25 cellular contexts compared by ENCODE assay signal in genomic region chr20:21269772-21270171, GRCh38.
"Had no signal": no experiment of that assay in that cellular context is flagged by ENCODE, and none has a peak within 500 bp of the region (broad histone marks: within the 10 kb centered on the region; RNA-seq: fewer than 3 reads in every experiment).

No MANE protein-coding gene starts in this region.

- ATAC-seq: naive thymus-derived CD8-positive, alpha-beta T cell; natural killer cell treated with Interleukin-12 subunit alpha and Interleukin-12 subunit beta and Interleukin-15 and Interleukin-18, amount 100 ng/mL, for 72 hours; pancreas; psoas muscle; right lobe of liver; stimulated activated effector memory CD8-positive, alpha-beta T cell treated with anti-CD3 and anti-CD28 coated beads, Interleukin-12 subunit alpha, Interleukin-12 subunit beta, amount 100 ng/mL, for 72 hours; stimulated activated naive B cell treated with anti-CD40 and anti-IgM and Interleukin-4, amounts not matched to agents 10 μg/mL and 1 μg/mL and 100 μg/mL, for 72 hours had no signal

- H3K27ac Mint-ChIP-seq: naive thymus-derived CD8-positive, alpha-beta T cell; natural killer cell treated with Interleukin-12 subunit alpha and Interleukin-12 subunit beta and Interleukin-15 and Interleukin-18, amount 100 ng/mL, for 72 hours; nephron progenitor cell; stimulated activated effector memory CD8-positive, alpha-beta T cell treated with anti-CD3 and anti-CD28 coated beads, Interleukin-12 subunit alpha, Interleukin-12 subunit beta, amount 100 ng/mL, for 72 hours; stimulated activated naive B cell treated with anti-CD40 and anti-IgM and Interleukin-4, amounts not matched to agents 10 μg/mL and 1 μg/mL and 100 μg/mL, for 72 hours; stimulated activated naive CD8-positive, alpha-beta T cell treated with anti-CD3 and anti-CD28 coated beads, Interleukin-15, Interleukin-2, amounts not matched to agents 100 ng/mL and 50 ng/mL, for 24 hours had no signal

- H3K4me3 Mint-ChIP-seq: naive thymus-derived CD8-positive, alpha-beta T cell; natural killer cell treated with Interleukin-12 subunit alpha and Interleukin-12 subunit beta and Interleukin-15 and Interleukin-18, amount 100 ng/mL, for 72 hours; nephron progenitor cell; neural crest cell; stimulated activated effector memory CD8-positive, alpha-beta T cell treated with anti-CD3 and anti-CD28 coated beads, Interleukin-12 subunit alpha, Interleukin-12 subunit beta, amount 100 ng/mL, for 72 hours; stimulated activated naive B cell treated with anti-CD40 and anti-IgM and Interleukin-4, amounts not matched to agents 10 μg/mL and 1 μg/mL and 100 μg/mL, for 72 hours; stimulated activated naive CD8-positive, alpha-beta T cell treated with anti-CD3 and anti-CD28 coated beads, Interleukin-15, Interleukin-2, amounts not matched to agents 100 ng/mL and 50 ng/mL, for 24 hours had no signal

- DNase-seq: naive thymus-derived CD8-positive, alpha-beta T cell; nephron progenitor cell; nucleus accumbens; pancreas; psoas muscle; right cardiac atrium; right lobe of liver; sigmoid colon; stimulated activated CD4-positive, alpha-beta T cell treated with anti-CD3 and anti-CD28 coated beads, Interleukin-15, amount 100 ng/mL, for 24 hours; stimulated activated CD4-positive, alpha-beta T cell treated with anti-CD3 and anti-CD28 coated beads, Interleukin-2, amount 100 ng/mL, for 24 hours; stimulated activated CD4-positive, alpha-beta T cell treated with anti-CD3 and anti-CD28 coated beads, Interleukin-2, amount 100 ng/mL, for 48 hours; stimulated activated CD4-positive, alpha-beta T cell treated with anti-CD3 and anti-CD28 coated beads, Interleukin-4, amount 100 ng/mL, for 24 hours; stimulated activated naive B cell treated with anti-CD40 and anti-IgM and Interleukin-4, amounts not matched to agents 10 μg/mL and 1 μg/mL and 100 μg/mL, for 72 hours; stimulated activated naive CD4-positive, alpha-beta T cell treated with Interleukin-2 at 50 U/mL for 16 hours; stomach; thyroid gland; trophoblast cell; upper lobe of left lung had no signal

- H3K36me3 Mint-ChIP-seq: natural killer cell treated with Interleukin-12 subunit alpha and Interleukin-12 subunit beta and Interleukin-15 and Interleukin-18, amount 100 ng/mL, for 72 hours; stimulated activated effector memory CD8-positive, alpha-beta T cell treated with anti-CD3 and anti-CD28 coated beads, Interleukin-12 subunit alpha, Interleukin-12 subunit beta, amount 100 ng/mL, for 72 hours; stimulated activated naive B cell treated with anti-CD40 and anti-IgM and Interleukin-4, amounts not matched to agents 10 μg/mL and 1 μg/mL and 100 μg/mL, for 72 hours had no signal

- H3K9me3 Mint-ChIP-seq: natural killer cell treated with Interleukin-12 subunit alpha and Interleukin-12 subunit beta and Interleukin-15 and Interleukin-18, amount 100 ng/mL, for 72 hours; stimulated activated effector memory CD8-positive, alpha-beta T cell treated with anti-CD3 and anti-CD28 coated beads, Interleukin-12 subunit alpha, Interleukin-12 subunit beta, amount 100 ng/mL, for 72 hours; stimulated activated naive CD8-positive, alpha-beta T cell treated with anti-CD3 and anti-CD28 coated beads, Interleukin-15, Interleukin-2, amounts not matched to agents 100 ng/mL and 50 ng/mL, for 24 hours had no signal

- H3K4me1 Mint-ChIP-seq: nephron progenitor cell; neural crest cell; stimulated activated effector memory CD8-positive, alpha-beta T cell treated with anti-CD3 and anti-CD28 coated beads, Interleukin-12 subunit alpha, Interleukin-12 subunit beta, amount 100 ng/mL, for 72 hours; stimulated activated naive B cell treated with anti-CD40 and anti-IgM and Interleukin-4, amounts not matched to agents 10 μg/mL and 1 μg/mL and 100 μg/mL, for 72 hours had no signal

- H3K4me3 ChIP-seq: pancreas, psoas muscle, right lobe of liver, sigmoid colon, stomach, thoracic aorta, thyroid gland, tibial nerve, upper lobe of left lung, vagina had no signal
